ENCODE assay signal across 8 cellular contexts in the genomic region with DNA sequence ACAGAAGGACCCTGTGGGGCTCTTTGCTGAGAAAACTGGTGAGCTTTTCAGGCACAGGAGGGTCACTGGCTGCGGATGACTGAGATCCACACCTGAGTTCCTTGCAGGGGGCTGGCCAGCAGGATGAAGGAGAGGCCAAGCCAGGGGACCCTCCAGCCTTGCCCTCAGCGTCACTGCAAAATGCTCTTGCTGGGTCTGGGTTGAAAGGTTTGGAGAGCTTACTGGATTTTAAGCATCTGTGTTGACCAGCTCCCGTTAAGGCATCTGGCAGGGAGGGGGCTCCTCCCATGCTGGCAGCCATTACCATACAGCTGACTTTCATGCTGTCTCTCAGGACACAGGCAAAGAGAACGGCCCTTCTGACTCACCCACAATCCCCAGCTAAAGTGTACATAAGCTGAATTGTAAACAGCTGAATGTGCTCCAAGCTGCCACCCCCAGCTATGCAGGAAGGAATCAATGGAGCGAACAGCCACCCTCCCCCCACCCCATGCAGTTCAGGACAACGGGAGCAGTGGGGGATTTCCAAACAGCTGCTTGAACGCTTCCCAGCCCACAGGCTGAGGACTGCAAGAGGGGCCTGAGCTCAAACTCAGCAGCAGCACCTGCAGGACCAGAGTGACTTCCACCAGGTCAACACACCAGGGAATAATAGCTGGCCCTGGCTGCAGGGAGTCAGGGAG. TPM values are rescaled to one million over a fixed set of nuclear protein-coding genes. Genes with fewer than 3 reads are reported as not detected.
DNase-seq lines count a peak whose midpoint lies in the region; ATAC-seq and TF ChIP-seq lines count a peak whose summit lies in the region.

No MANE protein-coding gene starts in this region.

- ATAC-seq in WTC11 (peak; percentile 68), heart right ventricle (peak; percentile 31 to 65 (median 52)), psoas muscle (peak; percentile 50 to 66 (median 58)), HG02678 (IDR thresholded peaks at IDR 0.05; ENCODE audit: unreplicated experiment) (no peak), HG03439 (IDR thresholded peaks at IDR 0.05; ENCODE audit: unreplicated experiment) (no peak), HG03469 (IDR thresholded peaks at IDR 0.05; ENCODE audit: unreplicated experiment) (no peak)

- H3K27me3 ChIP-seq in heart right ventricle (no peaks in the 10 kb centered on the region), psoas muscle (ENCODE audit: insufficient read depth in 3 of 3, low read length in 2 of 3) (no peaks in the 10 kb centered on the region)

- peaks cover 66 to 100% (median 100%) of the 10 kb centered on the region in 9 donors for H3K4me1 ChIP-seq in heart right ventricle
- peaks cover 98% of the 10 kb centered on the region for H3K4me1 ChIP-seq in psoas muscle

- peak overlapping the region in 5 of 10 donors; percentile 1 to 21 (median 15) for H3K4me3 ChIP-seq in heart right ventricle
- H3K4me3 ChIP-seq in psoas muscle, result peak overlapping the region; percentile 55

- peak overlapping the region; percentile 39 for H3K4me3 Mint-ChIP-seq in WTC11

- H3K27ac ChIP-seq in heart right ventricle (peak overlapping the region; percentile 32 to 100 (median 92)), psoas muscle (peak overlapping the region; percentile 98)

- peaks cover 63% of the 10 kb centered on the region for H3K4me1 Mint-ChIP-seq in WTC11

- CTCF ChIA-PET in WTC11 (lab: Charles Lee), result interaction anchor here (0.6 to 1.7 kb wide), 18 partner anchors 9 to 291 kb away, joined by 3 to 21 read pairs (median 3); no protein-coding TSS in a partner anchor

- H3K36me3 ChIP-seq in heart right ventricle, result peaks cover 0 to 64% (median 3%) of the 10 kb centered on the region in 9 donors
- peaks cover 10 to 39% of the 10 kb centered on the region in 2 donors for H3K36me3 ChIP-seq in psoas muscle (ENCODE audit: insufficient read depth in 1 of 2, low read depth in 1 of 2)

- intact Hi-C loops in heart right ventricle (cut with DNase I), result no loop called here
- intact Hi-C loops in psoas muscle (cut with DNase I), result loop anchor here in 1 of 2 donors (1.0 kb wide), 1 partner anchor 14 kb away; no protein-coding TSS in a partner anchor

- TF ChIP-seq CTCF in WTC11 (IDR thresholded peaks at IDR 0.05) (no peak), heart right ventricle (IDR thresholded peaks at IDR 0.05) (no peak), psoas muscle (IDR thresholded peaks at IDR 0.05) (no peak)

- WGBS in heart right ventricle, 2 donors, result 12 to 13% methylated on average over 7 of the region's 7 CpGs
- 12 to 15% (median 12%) methylated on average over 7 of the region's 7 CpGs for WGBS in psoas muscle, 3 donors

- H3K27ac Mint-ChIP-seq in WTC11, result 0 out of 2 replicates have a peak overlapping the region, but pooled peaks have one; percentile 18

- POLR2A ChIA-PET in WTC11 (lab: Charles Lee), result interaction anchor here (1.0 to 1.3 kb wide), 2 partner anchors 15 to 190 kb away, joined by 3 read pairs; no protein-coding TSS in a partner anchor

- no peaks in the 10 kb centered on the region for H3K9me3 ChIP-seq in heart right ventricle
- H3K9me3 ChIP-seq in psoas muscle, result no peaks in the 10 kb centered on the region

- H3K27me3 Mint-ChIP-seq in WTC11 (ENCODE audit: low read depth), result peaks cover 81% of the 10 kb centered on the region

- H3K9me3 Mint-ChIP-seq in WTC11, result no peaks in the 10 kb centered on the region

- no peaks in the 10 kb centered on the region for H3K36me3 Mint-ChIP-seq in WTC11

- DNase-seq in C1 segment of cervical spinal cord (lab: John Stamatoyannopoulos, UW) (peak in 11 of 14 donors; percentile 34 to 84 (median 63)), NCI-H1436 (lab: John Stamatoyannopoulos, UW) (peak; percentile 30), WTC11 (ENCODE audit: low spot score) (peak; percentile 46), heart right ventricle (peak; percentile 58 to 69), psoas muscle (peak; percentile 80 to 91)

TF ChIP-seq in WTC11, 78 proteins besides CTCF, POLR2A, EP300 and RAD21 (continues in another document):
- TF ChIP-seq JUN (CRISPR knock-in tag; IDR thresholded peaks at IDR 0.05) (no peak), ZNF121 (CRISPR knock-in tag; IDR thresholded peaks at IDR 0.05) (no peak; the same call in 1 of the 2 replicates), ATF1 (CRISPR knock-in tag; IDR thresholded peaks at IDR 0.05) (no peak), FOXP1 (CRISPR knock-in tag; IDR thresholded peaks at IDR 0.05; ENCODE audit: borderline replicate concordance) (0 out of 2 replicates have a peak, but pooled peaks have one; percentile 45), NR3C1 (CRISPR knock-in tag; conservative IDR thresholded peaks at IDR 0.05; ENCODE audit: low read depth) (no peak), FOXK1 (CRISPR knock-in tag; IDR thresholded peaks at IDR 0.05) (peak; percentile 87), EMX1 (CRISPR knock-in tag; IDR thresholded peaks at IDR 0.05) (no peak), GRHL2 (CRISPR knock-in tag; IDR thresholded peaks at IDR 0.05; ENCODE audit: insufficient replicate concordance, severe bottlenecking) (no peak)
- TF ChIP-seq, protein P1, sequence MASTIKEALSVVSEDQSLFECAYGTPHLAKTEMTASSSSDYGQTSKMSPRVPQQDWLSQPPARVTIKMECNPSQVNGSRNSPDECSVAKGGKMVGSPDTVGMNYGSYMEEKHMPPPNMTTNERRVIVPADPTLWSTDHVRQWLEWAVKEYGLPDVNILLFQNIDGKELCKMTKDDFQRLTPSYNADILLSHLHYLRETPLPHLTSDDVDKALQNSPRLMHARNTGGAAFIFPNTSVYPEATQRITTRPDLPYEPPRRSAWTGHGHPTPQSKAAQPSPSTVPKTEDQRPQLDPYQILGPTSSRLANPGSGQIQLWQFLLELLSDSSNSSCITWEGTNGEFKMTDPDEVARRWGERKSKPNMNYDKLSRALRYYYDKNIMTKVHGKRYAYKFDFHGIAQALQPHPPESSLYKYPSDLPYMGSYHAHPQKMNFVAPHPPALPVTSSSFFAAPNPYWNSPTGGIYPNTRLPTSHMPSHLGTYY (CRISPR knock-in tag; IDR thresholded peaks at IDR 0.05), result no peak
- TF ChIP-seq, protein P2, sequence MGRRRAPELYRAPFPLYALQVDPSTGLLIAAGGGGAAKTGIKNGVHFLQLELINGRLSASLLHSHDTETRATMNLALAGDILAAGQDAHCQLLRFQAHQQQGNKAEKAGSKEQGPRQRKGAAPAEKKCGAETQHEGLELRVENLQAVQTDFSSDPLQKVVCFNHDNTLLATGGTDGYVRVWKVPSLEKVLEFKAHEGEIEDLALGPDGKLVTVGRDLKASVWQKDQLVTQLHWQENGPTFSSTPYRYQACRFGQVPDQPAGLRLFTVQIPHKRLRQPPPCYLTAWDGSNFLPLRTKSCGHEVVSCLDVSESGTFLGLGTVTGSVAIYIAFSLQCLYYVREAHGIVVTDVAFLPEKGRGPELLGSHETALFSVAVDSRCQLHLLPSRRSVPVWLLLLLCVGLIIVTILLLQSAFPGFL (CRISPR knock-in tag; IDR thresholded peaks at IDR 0.05; ENCODE audit: borderline replicate concordance), result no peak
- TF ChIP-seq, protein P3, sequence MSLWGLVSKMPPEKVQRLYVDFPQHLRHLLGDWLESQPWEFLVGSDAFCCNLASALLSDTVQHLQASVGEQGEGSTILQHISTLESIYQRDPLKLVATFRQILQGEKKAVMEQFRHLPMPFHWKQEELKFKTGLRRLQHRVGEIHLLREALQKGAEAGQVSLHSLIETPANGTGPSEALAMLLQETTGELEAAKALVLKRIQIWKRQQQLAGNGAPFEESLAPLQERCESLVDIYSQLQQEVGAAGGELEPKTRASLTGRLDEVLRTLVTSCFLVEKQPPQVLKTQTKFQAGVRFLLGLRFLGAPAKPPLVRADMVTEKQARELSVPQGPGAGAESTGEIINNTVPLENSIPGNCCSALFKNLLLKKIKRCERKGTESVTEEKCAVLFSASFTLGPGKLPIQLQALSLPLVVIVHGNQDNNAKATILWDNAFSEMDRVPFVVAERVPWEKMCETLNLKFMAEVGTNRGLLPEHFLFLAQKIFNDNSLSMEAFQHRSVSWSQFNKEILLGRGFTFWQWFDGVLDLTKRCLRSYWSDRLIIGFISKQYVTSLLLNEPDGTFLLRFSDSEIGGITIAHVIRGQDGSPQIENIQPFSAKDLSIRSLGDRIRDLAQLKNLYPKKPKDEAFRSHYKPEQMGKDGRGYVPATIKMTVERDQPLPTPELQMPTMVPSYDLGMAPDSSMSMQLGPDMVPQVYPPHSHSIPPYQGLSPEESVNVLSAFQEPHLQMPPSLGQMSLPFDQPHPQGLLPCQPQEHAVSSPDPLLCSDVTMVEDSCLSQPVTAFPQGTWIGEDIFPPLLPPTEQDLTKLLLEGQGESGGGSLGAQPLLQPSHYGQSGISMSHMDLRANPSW (CRISPR knock-in tag; conservative IDR thresholded peaks at IDR 0.05; ENCODE audit: low read depth), result no peak

RNA-seq across cellular contexts. Expression of a gene that starts 21.3 kb away (rescaled TPM):
- total RNA-seq in WTC11 (2021), result not detected in 3 replicates
- total RNA-seq in heart right ventricle, result under 1 TPM in 1 of 10 donors, not detected in 9; 0.25 TPM
- polyA plus RNA-seq in heart right ventricle, result not detected
- not detected for total RNA-seq in psoas muscle
- polyA plus RNA-seq in psoas muscle, result not detected

Comparison
In these comparisons a context has a peak if more than half of its experiments do, and no peak if none do; other contexts are left out.
1. DNase-seq: peak in every context shown above with its lines; median percentile 86 in psoas muscle; 64 in heart right ventricle; 63 in C1 segment of cervical spinal cord; 46 in WTC11; 30 in NCI-H1436.
2. ATAC-seq: peak in WTC11 (single experiment), heart right ventricle (8 of 8) and psoas muscle (4 of 4); none in HG02678 (single experiment), HG03439 (single experiment) and HG03469 (single experiment).